Comparison of ENCODE assay signal across 8 cellular contexts in the genomic region with DNA sequence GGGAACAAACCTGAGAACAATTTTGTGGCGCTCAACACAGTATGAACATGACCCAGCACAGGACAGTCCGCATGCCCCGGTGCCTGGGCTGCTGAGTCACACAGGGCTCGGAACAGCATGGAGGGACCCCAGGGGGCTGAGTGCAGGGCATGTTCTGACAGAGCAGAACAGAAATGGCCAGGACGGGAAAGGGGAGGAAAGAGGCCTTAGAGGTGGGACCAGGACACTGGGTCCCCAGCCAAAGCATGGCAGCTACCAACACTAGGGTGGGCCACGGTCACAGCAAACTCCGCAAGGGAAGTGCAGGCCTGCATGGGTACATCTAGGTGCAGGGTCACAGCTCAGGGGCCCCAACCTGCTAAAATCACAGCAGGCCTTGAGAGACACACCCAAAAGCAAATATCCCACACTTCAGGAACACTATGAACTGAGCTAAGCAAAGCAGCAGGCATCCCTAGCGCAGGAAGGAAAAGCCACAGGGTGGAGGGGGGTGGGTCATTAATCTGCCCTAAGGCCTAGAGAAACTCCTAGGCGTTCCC. TPM values are rescaled to one million over a fixed set of nuclear protein-coding genes. Genes with fewer than 3 reads are reported as not detected.
A peak's percentile ranks its signal among the peaks of the same experiment; 100 is the strongest.
DNase-seq lines count a peak whose midpoint lies in the region; ATAC-seq and TF ChIP-seq lines count a peak whose summit lies in the region.

No MANE protein-coding gene starts in this region.

- CTCF ChIA-PET in activated CD4-positive, alpha-beta memory T cell treated with anti-CD3 and anti-CD28 coated beads, Interleukin-2, amount 10 ng/mL, durations not matched to agents 7 days and 5 days (lab: Charles Lee), result interaction anchor here (0.8 to 10.7 kb wide), 3 partner anchors 22 to 57 kb away, joined by 3 to 148 read pairs (median 5); no protein-coding TSS in a partner anchor

- H3K4me3 ChIP-seq in GM06990 (replicated peaks; ENCODE audit: low read depth, low read length), result peak overlapping the region; percentile 84

- no peaks in the 10 kb centered on the region for H3K4me1 ChIP-seq in foreskin keratinocyte

- H3K4me1 Mint-ChIP-seq in activated CD4-positive, alpha-beta memory T cell treated with anti-CD3 and anti-CD28 coated beads, Interleukin-2, amount 10 ng/mL, durations not matched to agents 7 days and 5 days, result peaks cover 47% of the 10 kb centered on the region
- H3K4me1 Mint-ChIP-seq in immature natural killer cell, result peaks cover 41 to 51% of the 10 kb centered on the region in 2 donors

- DNase-seq in GM06990 (ENCODE audit: extremely low read depth, insufficient read length) (no peak), immature natural killer cell (no peak), foreskin keratinocyte (no peak), NCI-H2171 (lab: John Stamatoyannopoulos, UW) (no peak), NCI-H1694 (lab: John Stamatoyannopoulos, UW) (no peak)
- no peak for DNase-seq in activated CD4-positive, alpha-beta memory T cell treated with anti-CD3 and anti-CD28 coated beads, Interleukin-2, amount 10 ng/mL, durations not matched to agents 7 days and 5 days

- ATAC-seq in foreskin keratinocyte (no peak), HG02798 (IDR thresholded peaks at IDR 0.05; ENCODE audit: poor library complexity, unreplicated experiment) (no peak)

- H3K27ac ChIP-seq in 22Rv1 (peak overlapping the region; percentile 67), foreskin keratinocyte (no peak overlapping the region)

- peaks cover 11% of the 10 kb centered on the region for H3K36me3 ChIP-seq in GM06990 (ENCODE audit: control insufficient read depth, insufficient read depth, low read length)

- peaks cover 30% of the 10 kb centered on the region for H3K36me3 Mint-ChIP-seq in activated CD4-positive, alpha-beta memory T cell treated with anti-CD3 and anti-CD28 coated beads, Interleukin-2, amount 10 ng/mL, durations not matched to agents 7 days and 5 days (ENCODE audit: low read depth)
- peaks cover 11 to 26% (median 14%) of the 10 kb centered on the region in 3 donors for H3K36me3 Mint-ChIP-seq in immature natural killer cell

- H3K27me3 ChIP-seq in GM06990 (replicated peaks; ENCODE audit: control insufficient read depth, insufficient read depth, low read length) (no peaks in the 10 kb centered on the region; the same call in 1 of the 2 replicates), foreskin keratinocyte (no peaks in the 10 kb centered on the region)

- POLR2A ChIA-PET in activated CD4-positive, alpha-beta memory T cell treated with anti-CD3 and anti-CD28 coated beads, Interleukin-2, amount 10 ng/mL, durations not matched to agents 7 days and 5 days (lab: Charles Lee), result interaction anchor here (1.2 to 2.0 kb wide), 2 partner anchors 11 to 12 kb away, joined by 5 to 7 read pairs; no protein-coding TSS in a partner anchor

- TF ChIP-seq CTCF in 22Rv1 (IDR thresholded peaks at IDR 0.05) (no peak), GM06990 (IDR thresholded peaks at IDR 0.05; ENCODE audit: insufficient read depth, low read length, poor library complexity, severe bottlenecking) (no peak), foreskin keratinocyte (conservative IDR thresholded peaks at IDR 0.05) (no peak)

- peak overlapping the region; percentile 83 for H3K4me3 Mint-ChIP-seq in activated CD4-positive, alpha-beta memory T cell treated with anti-CD3 and anti-CD28 coated beads, Interleukin-2, amount 10 ng/mL, durations not matched to agents 7 days and 5 days
- H3K4me3 Mint-ChIP-seq in immature natural killer cell, result peak overlapping the region; percentile 79 to 87 (median 83)

- no peaks in the 10 kb centered on the region for H3K27me3 Mint-ChIP-seq in activated CD4-positive, alpha-beta memory T cell treated with anti-CD3 and anti-CD28 coated beads, Interleukin-2, amount 10 ng/mL, durations not matched to agents 7 days and 5 days
- H3K27me3 Mint-ChIP-seq in immature natural killer cell (ENCODE audit: low read depth in 3 of 3), result peaks cover 2 to 7% (median 3%) of the 10 kb centered on the region in 3 donors

- no peaks in the 10 kb centered on the region for H3K9me3 Mint-ChIP-seq in activated CD4-positive, alpha-beta memory T cell treated with anti-CD3 and anti-CD28 coated beads, Interleukin-2, amount 10 ng/mL, durations not matched to agents 7 days and 5 days
- no peaks in the 10 kb centered on the region for H3K9me3 Mint-ChIP-seq in immature natural killer cell

- no peak overlapping the region for H3K27ac Mint-ChIP-seq in activated CD4-positive, alpha-beta memory T cell treated with anti-CD3 and anti-CD28 coated beads, Interleukin-2, amount 10 ng/mL, durations not matched to agents 7 days and 5 days
- peak overlapping the region in 3 of 6 donors; percentile 29 to 69 (median 62) for H3K27ac Mint-ChIP-seq in immature natural killer cell

RNA-seq across cellular contexts. Expression of gene IMPDH1, which starts 5.6 kb away (rescaled TPM):
- total RNA-seq in activated CD4-positive, alpha-beta memory T cell treated with anti-CD3 and anti-CD28 coated beads, Interleukin-2, amount 10 ng/mL, durations not matched to agents 7 days and 5 days, result 10 to 100 TPM; 64.7 to 67.4 TPM
- polyA plus RNA-seq in immature natural killer cell, result 10 to 100 TPM; 39.0 to 66.0 (median 53.3) TPM
- 80.1 and 91.4 TPM in 2 replicates for total RNA-seq in foreskin keratinocyte
- 77.6 and 85.0 TPM in 2 replicates for polyA plus RNA-seq in foreskin keratinocyte

RNA-seq across cellular contexts. Expression of gene PRRT4, which starts 42.7 kb away (rescaled TPM):
- not detected for total RNA-seq in activated CD4-positive, alpha-beta memory T cell treated with anti-CD3 and anti-CD28 coated beads, Interleukin-2, amount 10 ng/mL, durations not matched to agents 7 days and 5 days
- polyA plus RNA-seq in immature natural killer cell, result under 1 TPM in 1 of 3 donors, not detected in 2; 0.08 TPM
- 0.17 and 0.28 TPM in 2 replicates for total RNA-seq in foreskin keratinocyte
- polyA plus RNA-seq in foreskin keratinocyte, result 0.04 and 0.29 TPM in 2 replicates

RNA-seq across cellular contexts. Expression of gene HILPDA, which starts 51.5 kb away (rescaled TPM):
- 10 to 100 TPM; 51.8 to 53.4 TPM for total RNA-seq in activated CD4-positive, alpha-beta memory T cell treated with anti-CD3 and anti-CD28 coated beads, Interleukin-2, amount 10 ng/mL, durations not matched to agents 7 days and 5 days
- 1 to 10 TPM; 5.7 to 6.5 (median 6.0) TPM for polyA plus RNA-seq in immature natural killer cell
- 11.8 and 13.5 TPM in 2 replicates for total RNA-seq in foreskin keratinocyte
- 12.5 and 14.8 TPM in 2 replicates for polyA plus RNA-seq in foreskin keratinocyte
